In the genomic region with DNA sequence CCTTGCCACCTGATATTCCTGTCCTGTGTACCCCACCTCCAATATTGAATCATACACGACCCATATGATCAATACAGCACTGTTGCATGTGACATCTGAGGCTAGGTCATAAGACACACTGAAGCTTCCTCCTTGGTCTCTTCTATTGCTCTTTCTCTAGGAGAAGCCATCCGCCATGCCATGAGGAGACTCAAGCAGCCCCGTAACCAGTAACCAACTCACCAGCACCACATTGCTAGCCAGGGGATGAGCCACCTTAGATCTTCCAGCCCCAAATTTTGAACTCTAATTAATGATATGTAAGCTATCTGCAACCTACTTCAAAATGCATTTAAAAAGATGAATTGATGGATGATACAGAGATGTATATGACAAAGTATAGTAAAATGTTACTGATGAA, we compare ENCODE assay signal across 2 cellular contexts.
TF ChIP-seq lines count a peak whose summit lies in the region.

No MANE protein-coding gene starts in this region.

TF ChIP-seq in K562, 482 proteins besides CTCF, POLR2A, EP300 and RAD21:
- TF ChIP-seq NR2C2 (CRISPR knock-in tag; IDR thresholded peaks at IDR 0.05) = no peak
- no peak for TF ChIP-seq NR2C2 (tag; IDR thresholded peaks at IDR 0.05)
- TF ChIP-seq YY1 (IDR thresholded peaks at IDR 0.05; ENCODE audit: borderline replicate concordance in 1 of 3, control insufficient read depth in 1 of 3, extremely low read depth in 1 of 3, insufficient read depth in 3 of 3, insufficient read length in 1 of 3, insufficient replicate concordance in 2 of 3, low read depth in 1 of 3, low read length in 2 of 3) = peak in 1 of 3 experiments; percentile 61
TF ChIP-seq in K562: peak in this region for 1.

TF ChIP-seq in HEK293T, 16 proteins besides CTCF, POLR2A, EP300 and RAD21:
- TF ChIP-seq ZNF384 (IDR thresholded peaks at IDR 0.05) (no peak), ARNT (IDR thresholded peaks at IDR 0.05) (no peak), FOXM1 (IDR thresholded peaks at IDR 0.05; ENCODE audit: borderline replicate concordance) (no peak), BHLHE40 (IDR thresholded peaks at IDR 0.05; ENCODE audit: borderline replicate concordance) (no peak), HDGF (IDR thresholded peaks at IDR 0.05; ENCODE audit: borderline replicate concordance) (no peak), FOXK2 (IDR thresholded peaks at IDR 0.05) (no peak), SP1 (IDR thresholded peaks at IDR 0.05) (no peak), ELF4 (IDR thresholded peaks at IDR 0.05) (no peak), L3MBTL2 (conservative IDR thresholded peaks at IDR 0.05) (no peak), NFRKB (IDR thresholded peaks at IDR 0.05) (no peak), CTBP1 (IDR thresholded peaks at IDR 0.05; ENCODE audit: borderline replicate concordance) (no peak), TARDBP (IDR thresholded peaks at IDR 0.05) (no peak), SUZ12 (IDR thresholded peaks at IDR 0.05) (no peak), FOXA1 (IDR thresholded peaks at IDR 0.05) (no peak)
- TF ChIP-seq, protein P1, sequence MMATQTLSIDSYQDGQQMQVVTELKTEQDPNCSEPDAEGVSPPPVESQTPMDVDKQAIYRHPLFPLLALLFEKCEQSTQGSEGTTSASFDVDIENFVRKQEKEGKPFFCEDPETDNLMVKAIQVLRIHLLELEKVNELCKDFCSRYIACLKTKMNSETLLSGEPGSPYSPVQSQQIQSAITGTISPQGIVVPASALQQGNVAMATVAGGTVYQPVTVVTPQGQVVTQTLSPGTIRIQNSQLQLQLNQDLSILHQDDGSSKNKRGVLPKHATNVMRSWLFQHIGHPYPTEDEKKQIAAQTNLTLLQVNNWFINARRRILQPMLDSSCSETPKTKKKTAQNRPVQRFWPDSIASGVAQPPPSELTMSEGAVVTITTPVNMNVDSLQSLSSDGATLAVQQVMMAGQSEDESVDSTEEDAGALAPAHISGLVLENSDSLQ (IDR thresholded peaks at IDR 0.05) = no peak
